ENCODE assay signal across 16 cellular contexts in genomic region chr9:134103391-134103998, GRCh38. TPM values are rescaled to one million over a fixed set of nuclear protein-coding genes. Genes with fewer than 3 reads are reported as not detected.
DNase-seq lines count a peak whose midpoint lies in the region; ATAC-seq, FAIRE-seq and TF ChIP-seq lines count a peak whose summit lies in the region.
"Had no signal": no experiment of that assay in that cellular context is flagged by ENCODE, and none has a peak within 500 bp of the region (broad histone marks: within the 10 kb centered on the region; RNA-seq: fewer than 3 reads in every experiment).

No MANE protein-coding gene starts in this region.

- H3K9ac ChIP-seq in K562 (ENCODE audit: insufficient read depth in 1 of 2, low read depth in 2 of 2, low read length in 2 of 2) (no peak overlapping the region), neural progenitor cell (no peak overlapping the region)
- H3K9ac ChIP-seq: BLaER1 had no signal

- CTCF ChIA-PET in activated naive CD4-positive, alpha-beta T cell treated with anti-CD3 and anti-CD28 coated beads for 36 hours (lab: Charles Lee), result no interaction called here
- CTCF ChIA-PET in K562 (lab: Yijun Ruan, JAX; ENCODE audit: low intra/inter-chr PET ratio), result no interaction called here

- H3K79me2 ChIP-seq in K562 (ENCODE audit: control insufficient read depth, insufficient read depth, low read length) (no peaks in the 10 kb centered on the region), neural progenitor cell (ENCODE audit: low read depth) (no peaks in the 10 kb centered on the region)

- H3K36me3 Mint-ChIP-seq in activated naive CD4-positive, alpha-beta T cell treated with anti-CD3 and anti-CD28 coated beads, Interleukin-2, amount 50 U/mL, for 72 hours, result no peaks in the 10 kb centered on the region
- H3K36me3 Mint-ChIP-seq in activated naive CD4-positive, alpha-beta T cell treated with anti-CD3 and anti-CD28 coated beads for 36 hours (ENCODE audit: low read depth), result no peaks in the 10 kb centered on the region
- no peaks in the 10 kb centered on the region for H3K36me3 Mint-ChIP-seq in neural progenitor cell

- intact Hi-C loops in activated naive CD4-positive, alpha-beta T cell treated with anti-CD3 and anti-CD28 coated beads for 36 hours (cut with micrococcal nuclease), result no loop called here
- intact Hi-C loops in K562 (cut with micrococcal nuclease), result no loop called here

- H4K20me1 ChIP-seq in K562 (replicated peaks; ENCODE audit: control insufficient read depth, insufficient read depth, low read length) (peaks cover 4% of the 10 kb centered on the region; the same call in 1 of the 2 replicates), neural progenitor cell (ENCODE audit: low read depth) (no peaks in the 10 kb centered on the region)
- H4K20me1 ChIP-seq: BLaER1 had no signal

- no TSS peak for BruUV-seq in K562 (replicated peaks; lab: Mats Ljungman, UMichigan)

- H3K27ac Mint-ChIP-seq in activated naive CD4-positive, alpha-beta T cell treated with anti-CD3 and anti-CD28 coated beads, Interleukin-2, amount 50 U/mL, for 72 hours, result peak overlapping the region; percentile 33 to 57
- no peak overlapping the region for H3K27ac Mint-ChIP-seq in activated naive CD4-positive, alpha-beta T cell treated with anti-CD3 and anti-CD28 coated beads for 36 hours
- H3K27ac Mint-ChIP-seq in neural progenitor cell, result peak overlapping the region; percentile 29
- H3K27ac Mint-ChIP-seq: HFFc6 had no signal

- H3K4me3 ChIP-seq in K562 (no peak overlapping the region), neural progenitor cell (no peak overlapping the region)
- H3K4me3 ChIP-seq: BLaER1, HAP-1 had no signal

- ATAC-seq in activated naive CD4-positive, alpha-beta T cell treated with anti-CD3 and anti-CD28 coated beads, Interleukin-2, amount 50 U/mL, for 72 hours, result no peak
- ATAC-seq in K562, result no peak
- no peak for ATAC-seq in GM19397 (IDR thresholded peaks at IDR 0.05; ENCODE audit: unreplicated experiment)

- H3K9me3 Mint-ChIP-seq in activated naive CD4-positive, alpha-beta T cell treated with anti-CD3 and anti-CD28 coated beads, Interleukin-2, amount 50 U/mL, for 72 hours, result no peaks in the 10 kb centered on the region
- no peaks in the 10 kb centered on the region for H3K9me3 Mint-ChIP-seq in activated naive CD4-positive, alpha-beta T cell treated with anti-CD3 and anti-CD28 coated beads for 36 hours
- H3K9me3 Mint-ChIP-seq in neural progenitor cell, result peaks cover 24% of the 10 kb centered on the region

- H3F3A ChIP-seq in neural progenitor cell (ENCODE audit: low read depth), result no peaks in the 10 kb centered on the region

- TF ChIP-seq POLR2A in K562 (conservative IDR thresholded peaks at IDR 0.05), result no peak

- no peak for FAIRE-seq in K562 (lab: Jason Lieb, UNC)
- FAIRE-seq: GM18507 had no signal

- POLR2A ChIA-PET in K562 (lab: Yijun Ruan, JAX), result no interaction called here

- DNase-seq in activated naive CD4-positive, alpha-beta T cell treated with anti-CD3 and anti-CD28 coated beads, Interleukin-2, amount 50 U/mL, for 72 hours (ENCODE audit: low spot score in 2 of 2), result no peak
- DNase-seq in activated naive CD4-positive, alpha-beta T cell treated with anti-CD3 and anti-CD28 coated beads for 36 hours, result no peak
- DNase-seq in K562 (ENCODE audit: extremely low read depth in 1 of 4, low spot score in 3 of 4), result no peak
- DNase-seq in neural progenitor cell (ENCODE audit: low spot score), result no peak
- no peak for DNase-seq in stimulated activated naive CD4-positive, alpha-beta T cell (lab: John Stamatoyannopoulos, UW)
- no peak for DNase-seq in superior temporal gyrus (ENCODE audit: extremely low spot score)
- DNase-seq: 8988T, AML-193, DMS53, GF-D8, GOT3, HFFc6 had no signal

- no peak overlapping the region for H2AFZ ChIP-seq in K562 (ENCODE audit: low read depth, low read length)
- no peak overlapping the region for H2AFZ ChIP-seq in neural progenitor cell (replicated peaks)

- TF ChIP-seq EP300 in K562 (IDR thresholded peaks at IDR 0.05; ENCODE audit: low read length), result no peak

- H3K4me2 ChIP-seq in K562 (ENCODE audit: insufficient read depth, low read length) (no peak overlapping the region), neural progenitor cell (no peak overlapping the region)
- H3K4me2 ChIP-seq: BLaER1 had no signal

- H3K4me1 ChIP-seq in K562 (replicated peaks in 1 of 2; ENCODE audit: control insufficient read depth in 2 of 2, insufficient read depth in 2 of 2, low read length in 2 of 2), result no peaks in the 10 kb centered on the region
- no peaks in the 10 kb centered on the region for H3K4me1 ChIP-seq in neural progenitor cell
- H3K4me1 ChIP-seq: HAP-1 had no signal

- no peak overlapping the region for H3K4me3 Mint-ChIP-seq in activated naive CD4-positive, alpha-beta T cell treated with anti-CD3 and anti-CD28 coated beads for 36 hours
- H3K4me3 Mint-ChIP-seq in neural progenitor cell, result peak overlapping the region; percentile 2
- H3K4me3 Mint-ChIP-seq: HFFc6 had no signal

- peaks cover 13 to 31% of the 10 kb centered on the region in 2 experiments; a peak in 3 of 5 replicates for H3K27me3 ChIP-seq in K562 (ENCODE audit: control insufficient read depth in 2 of 2, insufficient read depth in 2 of 2, low read length in 2 of 2)
- no peaks in the 10 kb centered on the region for H3K27me3 ChIP-seq in neural progenitor cell
- H3K27me3 ChIP-seq: BLaER1 had no signal

- no peaks in the 10 kb centered on the region for H3K36me3 ChIP-seq in K562 (ENCODE audit: control insufficient read depth, insufficient read depth, low read length)
- H3K36me3 ChIP-seq in neural progenitor cell, result no peaks in the 10 kb centered on the region
- H3K36me3 ChIP-seq: BLaER1, HAP-1 had no signal

- no peaks in the 10 kb centered on the region for H3K9me3 ChIP-seq in K562 (replicated peaks; ENCODE audit: control insufficient read depth, insufficient read depth, low read depth, low read length)
- H3K9me3 ChIP-seq in neural progenitor cell (ENCODE audit: low read depth), result no peaks in the 10 kb centered on the region
- H3K9me3 ChIP-seq: BLaER1, HAP-1 had no signal

- TF ChIP-seq CTCF in K562 (IDR thresholded peaks at IDR 0.05 in 2 of 3, conservative IDR thresholded peaks at IDR 0.05 in 1 of 3; ENCODE audit: insufficient read depth in 2 of 3, low read depth in 1 of 3, low read length in 3 of 3) (no peak), neural progenitor cell (IDR thresholded peaks at IDR 0.05) (no peak)

- H3K9me1 ChIP-seq in K562 (ENCODE audit: control insufficient read depth, insufficient read depth, low read length), result no peaks in the 10 kb centered on the region

- no peak for TF ChIP-seq RAD21 in K562 (CRISPR knock-in tag; conservative IDR thresholded peaks at IDR 0.05 in 1 of 2, IDR thresholded peaks at IDR 0.05 in 1 of 2)

- peaks cover 8% of the 10 kb centered on the region for H3K27me3 Mint-ChIP-seq in activated naive CD4-positive, alpha-beta T cell treated with anti-CD3 and anti-CD28 coated beads for 36 hours (ENCODE audit: low read depth)
- H3K27me3 Mint-ChIP-seq in neural progenitor cell (ENCODE audit: insufficient read depth, low read depth), result peaks cover 20% of the 10 kb centered on the region

- H3K4me1 Mint-ChIP-seq in activated naive CD4-positive, alpha-beta T cell treated with anti-CD3 and anti-CD28 coated beads for 36 hours (ENCODE audit: low read depth), result no peaks in the 10 kb centered on the region
- H3K4me1 Mint-ChIP-seq in neural progenitor cell, result no peaks in the 10 kb centered on the region

- in situ Hi-C loops in K562 (cut with MboI), result no loop called here

- 0% methylated on average over 4 of the region's 5 CpGs for WGBS in K562 (ENCODE audit: insufficient coverage, low coverage, missing lambda C conversion rate)

- H3K27ac ChIP-seq in K562 (ENCODE audit: extremely low read depth, low read depth, low read length) (no peak overlapping the region), neural progenitor cell (no peak overlapping the region)
- H3K27ac ChIP-seq: BLaER1 had no signal

RNA-seq across cellular contexts. Expression of gene WDR5, which starts 32.4 kb away (rescaled TPM):
- total RNA-seq in activated naive CD4-positive, alpha-beta T cell treated with anti-CD3 and anti-CD28 coated beads, Interleukin-2, amount 50 U/mL, for 72 hours, result 10 to 100 TPM; 29.7 to 43.7 TPM
- 10 to 100 TPM; 39.4 to 40.4 TPM for total RNA-seq in activated naive CD4-positive, alpha-beta T cell treated with anti-CD3 and anti-CD28 coated beads for 36 hours
- total RNA-seq in K562 (2011; cell fraction: chromatin; rRNA removed; ENCODE audit: low replicate concordance), result 30.3 and 49.8 TPM in 2 replicates
- total RNA-seq in K562 (2011; cell fraction: nucleolus; rRNA removed), result 28.3 and 32.7 TPM in 2 replicates
- total RNA-seq in K562 (2011; cell fraction: nucleoplasm; rRNA removed), result 25.4 and 26.2 TPM in 2 replicates
- 34.6 and 50.0 TPM in 2 replicates for total RNA-seq in K562 (2014; rRNA removed)
- total RNA-seq in K562 (2014; rRNA removed; fragmentation: Illumina TruSeq; extraction: Trizol), result 33.4 and 37.0 TPM in 2 replicates
- 43.5 and 43.7 TPM in 2 replicates for total RNA-seq in K562 (2015; rRNA removed; fragmentation: Illumina TruSeq; extraction: Trizol)
- total RNA-seq in K562 (2021), result 55.8 and 56.8 TPM in 2 replicates
- 33.8 and 38.6 TPM in 2 replicates for polyA plus RNA-seq in K562 (2011; rRNA removed)
- polyA plus RNA-seq in K562 (2011; cell fraction: cytosol; rRNA removed), result 39.4 and 44.2 TPM in 2 replicates
- polyA plus RNA-seq in K562 (2011; cell fraction: nucleus; rRNA removed), result 63.7 and 79.3 TPM in 2 replicates
- polyA plus RNA-seq in K562 (2012), result 34.4 and 45.7 TPM in 2 replicates
- polyA plus RNA-seq in K562 (2014; fragmentation: Illumina TruSeq; extraction: Trizol), result 56.3 and 59.8 TPM in 2 replicates
- 1 to 10 TPM; 3.0 TPM for polyA plus RNA-seq in K562 (2014; fragmentation: Nextera tagmentation; extraction: Ambion mirVana)
- 42.1 and 49.3 TPM in 2 replicates for polyA plus RNA-seq in K562 (2014; rRNA removed)
- 18.7 and 22.5 TPM in 2 replicates for polyA minus RNA-seq in K562 (2011; rRNA and poly(A)+ RNA removed)
- polyA minus RNA-seq in K562 (2011; cell fraction: cytosol; rRNA and poly(A)+ RNA removed), result 25.8 and 27.6 TPM in 2 replicates
- 16.7 and 22.0 TPM in 2 replicates for polyA minus RNA-seq in K562 (2011; cell fraction: nucleus; rRNA and poly(A)+ RNA removed)
- 26.7 and 48.7 TPM in 2 replicates for total RNA-seq in neural progenitor cell (ENCODE audit: low replicate concordance)

RNA-seq across cellular contexts. Expression of gene BRD3, which starts 35.7 kb away (rescaled TPM):
- 10 to 100 TPM; 24.6 to 29.5 TPM for total RNA-seq in activated naive CD4-positive, alpha-beta T cell treated with anti-CD3 and anti-CD28 coated beads, Interleukin-2, amount 50 U/mL, for 72 hours
- total RNA-seq in activated naive CD4-positive, alpha-beta T cell treated with anti-CD3 and anti-CD28 coated beads for 36 hours, result 10 to 100 TPM; 34.2 to 36.6 TPM
- total RNA-seq in K562 (2011; cell fraction: chromatin; rRNA removed; ENCODE audit: low replicate concordance), result 18.5 and 32.2 TPM in 2 replicates
- total RNA-seq in K562 (2011; cell fraction: nucleolus; rRNA removed), result 19.6 and 19.7 TPM in 2 replicates
- total RNA-seq in K562 (2011; cell fraction: nucleoplasm; rRNA removed), result 11.3 and 13.2 TPM in 2 replicates
- 10.9 and 13.4 TPM in 2 replicates for total RNA-seq in K562 (2014; rRNA removed)
- total RNA-seq in K562 (2014; rRNA removed; fragmentation: Illumina TruSeq; extraction: Trizol), result 2.8 and 3.5 TPM in 2 replicates
- total RNA-seq in K562 (2015; rRNA removed; fragmentation: Illumina TruSeq; extraction: Trizol), result 4.2 and 5.9 TPM in 2 replicates
- total RNA-seq in K562 (2021), result 37.1 and 38.1 TPM in 2 replicates
- polyA plus RNA-seq in K562 (2011; rRNA removed), result 4.0 and 4.9 TPM in 2 replicates
- 3.6 and 8.4 TPM in 2 replicates for polyA plus RNA-seq in K562 (2011; cell fraction: cytosol; rRNA removed)
- 9.8 and 12.8 TPM in 2 replicates for polyA plus RNA-seq in K562 (2011; cell fraction: nucleus; rRNA removed)
- polyA plus RNA-seq in K562 (2012), result 13.7 and 16.2 TPM in 2 replicates
- 7.1 and 11.4 TPM in 2 replicates for polyA plus RNA-seq in K562 (2014; fragmentation: Illumina TruSeq; extraction: Trizol)
- polyA plus RNA-seq in K562 (2014; fragmentation: Nextera tagmentation; extraction: Ambion mirVana), result 1 to 10 TPM in 1 of 2 experiments, under 1 TPM in 1; 0.82 to 3.1 TPM
- 8.5 and 8.8 TPM in 2 replicates for polyA plus RNA-seq in K562 (2014; rRNA removed)
- polyA minus RNA-seq in K562 (2011; rRNA and poly(A)+ RNA removed), result 5.2 and 5.5 TPM in 2 replicates
- polyA minus RNA-seq in K562 (2011; cell fraction: cytosol; rRNA and poly(A)+ RNA removed), result 22.5 and 23.8 TPM in 2 replicates
- 8.8 and 10.9 TPM in 2 replicates for polyA minus RNA-seq in K562 (2011; cell fraction: nucleus; rRNA and poly(A)+ RNA removed)
- 14.8 and 21.7 TPM in 2 replicates for total RNA-seq in neural progenitor cell (ENCODE audit: low replicate concordance)
